12 cellular contexts compared by ENCODE assay signal in genomic region chr3:171936231-171936841, GRCh38.
DNase-seq lines count a peak whose midpoint lies in the region; ATAC-seq, FAIRE-seq and TF ChIP-seq lines count a peak whose summit lies in the region.
"Had no signal": no experiment of that assay in that cellular context is flagged by ENCODE, and none has a peak within 500 bp of the region (broad histone marks: within the 10 kb centered on the region; RNA-seq: fewer than 3 reads in every experiment).

No MANE protein-coding gene starts in this region.

- no peak for TF ChIP-seq POLR2A in GM12892 (IDR thresholded peaks at IDR 0.05; ENCODE audit: low read depth, low read length)

- no peaks in the 10 kb centered on the region for H3K36me3 ChIP-seq in PC-9 (ENCODE audit: low read depth)

- H3F3A ChIP-seq in PC-9 (ENCODE audit: insufficient read depth, low read depth), result peaks cover 45% of the 10 kb centered on the region

- POLR2A ChIA-PET in PC-9 (lab: Charles Lee; ENCODE audit: unreplicated experiment), result interaction anchor here (0.6 kb wide), 3 partner anchors 47 to 398 kb away, joined by 3 to 5 read pairs (median 4); no protein-coding TSS in a partner anchor

- peaks cover 53% of the 10 kb centered on the region for H3K4me1 ChIP-seq in PC-9 (replicated peaks; ENCODE audit: insufficient read depth)

- peaks cover 35% of the 10 kb centered on the region; the same call in 1 of the 2 replicates for H3K9me3 ChIP-seq in PC-9 (ENCODE audit: insufficient read depth, low read depth)

- peak overlapping the region; percentile 95 for H3K27ac ChIP-seq in PC-9

- DNase-seq in PC-9 (peak; percentile 25 to 98), fibroblast of mammary gland (ENCODE audit: low read depth) (peak; percentile 97), skeletal muscle cell (ENCODE audit: low read depth) (peak; percentile 93), GM12892 (ENCODE audit: insufficient read length) (no peak)
- DNase-seq: activated naive CD4-positive, alpha-beta T cell treated with anti-CD3 and anti-CD28 coated beads, Interleukin-2, amount 10 ng/mL, durations not matched to agents 7 days and 5 days; NCI-H2171 treated with DMSO at 0.1 percent for 48 hours had no signal

- intact Hi-C loops in PC-9 (cut with micrococcal nuclease; ENCODE audit: unreplicated experiment), result no loop called here

- no peaks in the 10 kb centered on the region for H3K79me2 ChIP-seq in PC-9 (ENCODE audit: low read depth)

- H4K20me1 ChIP-seq in PC-9 (ENCODE audit: insufficient read depth), result no peaks in the 10 kb centered on the region

- peak overlapping the region; percentile 39; the same call in 1 of the 2 replicates for H2AFZ ChIP-seq in PC-9

- CTCF ChIA-PET in PC-9 (lab: Charles Lee), result no interaction called here

- peak overlapping the region; percentile 65 for H3K4me2 ChIP-seq in PC-9

- no peak for FAIRE-seq in GM12892 (lab: Jason Lieb, UNC)
- FAIRE-seq: frontal cortex, TTC549 had no signal

- H3K9me2 ChIP-seq in PC-9 (ENCODE audit: insufficient read depth), result no peaks in the 10 kb centered on the region

- ATAC-seq in GM19463 (IDR thresholded peaks at IDR 0.05; ENCODE audit: unreplicated experiment) (peak; percentile 73), GM18498 (IDR thresholded peaks at IDR 0.05; ENCODE audit: unreplicated experiment) (no peak), GM19467 (IDR thresholded peaks at IDR 0.05; ENCODE audit: unreplicated experiment) (no peak), HG03108 (IDR thresholded peaks at IDR 0.05; ENCODE audit: unreplicated experiment) (no peak)

- TF ChIP-seq CTCF in PC-9 (conservative IDR thresholded peaks at IDR 0.05) (no peak), fibroblast of mammary gland (conservative IDR thresholded peaks at IDR 0.05; ENCODE audit: control insufficient read depth, insufficient read depth, low read depth, low read length) (no peak)

- peak overlapping the region; percentile 28; the same call in 1 of the 2 replicates for H3K4me3 ChIP-seq in PC-9
- no peak overlapping the region for H3K4me3 ChIP-seq in fibroblast of mammary gland (ENCODE audit: control insufficient read depth, low read depth, low read length)
- no peak overlapping the region for H3K4me3 ChIP-seq in skeletal muscle cell (ENCODE audit: low read depth, low read length)

- H3K27me3 ChIP-seq in PC-9 (ENCODE audit: insufficient read depth, low read depth), result no peaks in the 10 kb centered on the region

- no TSS peak for BruUV-seq in PC-9 (replicated peaks; lab: Mats Ljungman, UMichigan)
